In genomic region chr17:79976451-79976850, GRCh38 we compare ENCODE assay signal across 23 cellular contexts. TPM values are rescaled to one million over a fixed set of nuclear protein-coding genes. Genes with fewer than 3 reads are reported as not detected.
"Had no signal": no experiment of that assay in that cellular context is flagged by ENCODE, and none has a peak within 500 bp of the region (broad histone marks: within the 10 kb centered on the region; RNA-seq: fewer than 3 reads in every experiment).

No MANE protein-coding gene starts in this region.

- DNase-seq: activated B cell treated with CpG ODN at 0.5 μM for 24 hours; activated CD4-positive, alpha-beta memory T cell treated with anti-CD3 and anti-CD28 coated beads for 36 hours; activated CD4-positive, alpha-beta T cell treated with anti-CD3 and anti-CD28 coated beads for 4 hours; activated naive CD4-positive, alpha-beta T cell treated with anti-CD3 and anti-CD28 coated beads, Interleukin-2, amount 10 ng/mL, durations not matched to agents 7 days and 5 days; cerebellar nuclear complex; effector memory CD4-positive, alpha-beta T cell; esophagus squamous epithelium; left cardiac atrium; nucleus accumbens; retina; stimulated activated CD4-positive, alpha-beta T cell treated with anti-CD3 and anti-CD28 coated beads, Interleukin-2, amount 100 ng/mL, for 24 hours; stimulated activated naive CD4-positive, alpha-beta T cell treated with Interleukin-2 at 50 U/mL for 16 hours; substantia nigra; transverse colon had no signal

- H3K27me3 Mint-ChIP-seq: activated CD4-positive, alpha-beta memory T cell treated with anti-CD3 and anti-CD28 coated beads for 36 hours had no signal

- H3K27ac Mint-ChIP-seq: activated B cell treated with CpG ODN at 0.5 μM for 24 hours; activated CD4-positive, alpha-beta memory T cell treated with anti-CD3 and anti-CD28 coated beads for 36 hours; activated naive CD4-positive, alpha-beta T cell treated with anti-CD3 and anti-CD28 coated beads, Interleukin-2, amount 10 ng/mL, durations not matched to agents 7 days and 5 days; activated T-helper 2 cell treated with anti-CD3 and anti-CD28 coated beads, Interferon-gamma antibody, Interleukin-2, Interleukin-4, amounts not matched to agents 10 μg/mL and 5 μg/mL and 100 μg/mL, durations not matched to agents 14 hours and 24 hours and 36 hours; dendritic cell treated with granulocyte-macrophage colony-stimulating factor and Interleukin-4, amounts not matched to agents 40 ng/mL and 50 ng/mL, for 4 days; mesothelial cell of epicardium; nephron had no signal

- ATAC-seq: left cardiac atrium had no signal

- H3K9me3 Mint-ChIP-seq: activated B cell treated with CpG ODN at 0.5 μM for 24 hours; activated CD4-positive, alpha-beta memory T cell treated with anti-CD3 and anti-CD28 coated beads for 36 hours; activated naive CD4-positive, alpha-beta T cell treated with anti-CD3 and anti-CD28 coated beads, Interleukin-2, amount 10 ng/mL, durations not matched to agents 7 days and 5 days; activated T-helper 2 cell treated with anti-CD3 and anti-CD28 coated beads, Interferon-gamma antibody, Interleukin-2, Interleukin-4, amounts not matched to agents 10 μg/mL and 5 μg/mL and 100 μg/mL, durations not matched to agents 14 hours and 24 hours and 36 hours; dendritic cell treated with granulocyte-macrophage colony-stimulating factor and Interleukin-4, amounts not matched to agents 40 ng/mL and 50 ng/mL, for 4 days; mesothelial cell of epicardium; nephron had no signal

- H3K27me3 ChIP-seq: ascending aorta, breast epithelium, esophagus squamous epithelium, transverse colon had no signal

- H3K36me3 Mint-ChIP-seq: activated CD4-positive, alpha-beta memory T cell treated with anti-CD3 and anti-CD28 coated beads for 36 hours; activated naive CD4-positive, alpha-beta T cell treated with anti-CD3 and anti-CD28 coated beads, Interleukin-2, amount 10 ng/mL, durations not matched to agents 7 days and 5 days had no signal

- H3K4me1 Mint-ChIP-seq: activated B cell treated with CpG ODN at 0.5 μM for 24 hours; activated naive CD4-positive, alpha-beta T cell treated with anti-CD3 and anti-CD28 coated beads, Interleukin-2, amount 10 ng/mL, durations not matched to agents 7 days and 5 days had no signal

- H3K4me1 ChIP-seq: ascending aorta, breast epithelium had no signal

- H3K4me3 Mint-ChIP-seq: activated B cell treated with CpG ODN at 0.5 μM for 24 hours; activated CD4-positive, alpha-beta memory T cell treated with anti-CD3 and anti-CD28 coated beads for 36 hours; activated naive CD4-positive, alpha-beta T cell treated with anti-CD3 and anti-CD28 coated beads, Interleukin-2, amount 10 ng/mL, durations not matched to agents 7 days and 5 days; dendritic cell treated with granulocyte-macrophage colony-stimulating factor and Interleukin-4, amounts not matched to agents 40 ng/mL and 50 ng/mL, for 4 days; mesothelial cell of epicardium; nephron had no signal

- H3K4me3 ChIP-seq: ascending aorta, breast epithelium, esophagus squamous epithelium, lung, SK-N-MC, transverse colon had no signal

- H3K27ac ChIP-seq: ascending aorta, breast epithelium, esophagus squamous epithelium, SK-N-MC, transverse colon had no signal

- H3K36me3 ChIP-seq: breast epithelium, transverse colon had no signal

- H3K9me3 ChIP-seq: ascending aorta, breast epithelium, esophagus squamous epithelium, transverse colon had no signal

RNA-seq across cellular contexts. Expression of gene CCDC40, which starts 60.0 kb away (rescaled TPM):
- total RNA-seq: activated T-helper 2 cell treated with anti-CD3 and anti-CD28 coated beads, Interferon-gamma antibody, Interleukin-2, Interleukin-4, amounts not matched to agents 10 μg/mL and 5 μg/mL and 100 μg/mL, durations not matched to agents 14 hours and 24 hours and 36 hours; T-helper 2 cell treated with Interferon-gamma antibody and Interleukin-4, amounts not matched to agents 100 ng/mL and 5 ng/mL, for 36 hours had no signal
